Comparison of ENCODE assay signal across 8 cellular contexts in genomic region chr7:91940171-91940570, GRCh38. TPM values are rescaled to one million over a fixed set of nuclear protein-coding genes. Genes with fewer than 3 reads are reported as not detected.
DNase-seq lines count a peak whose midpoint lies in the region; ATAC-seq, FAIRE-seq and TF ChIP-seq lines count a peak whose summit lies in the region.

No MANE protein-coding gene starts in this region.

- peaks cover 8% of the 10 kb centered on the region for H3K36me3 Mint-ChIP-seq in activated B cell treated with CpG ODN at 0.5 μM for 24 hours (ENCODE audit: low read depth)

- TSS peak; percentile 81 for BruUV-seq in endothelial cell of umbilical vein (replicated peaks; lab: Mats Ljungman, UMichigan)

- peak overlapping the region; percentile 84 to 95 (median 94) for H3K4me3 ChIP-seq in endothelial cell of umbilical vein (replicated peaks in 1 of 3; ENCODE audit: insufficient read depth in 1 of 3, low read depth in 1 of 3, low read length in 3 of 3)
- H3K4me3 ChIP-seq in mononuclear cell (ENCODE audit: low read length): peak overlapping the region; percentile 85
- peak overlapping the region; percentile 82 for H3K4me3 ChIP-seq in thoracic aorta

- no peak for TF ChIP-seq POLR2A in endothelial cell of umbilical vein (IDR thresholded peaks at IDR 0.05; ENCODE audit: low read depth, low read length)

- H2AFZ ChIP-seq in endothelial cell of umbilical vein (ENCODE audit: low read depth, low read length): peak overlapping the region; percentile 92

- H3K9me3 ChIP-seq in endothelial cell of umbilical vein (replicated peaks; ENCODE audit: control insufficient read depth, insufficient read depth, low read length) (no peaks in the 10 kb centered on the region), mononuclear cell (ENCODE audit: low read depth, low read length) (no peaks in the 10 kb centered on the region), thoracic aorta (no peaks in the 10 kb centered on the region)

- H3K27ac ChIP-seq in endothelial cell of umbilical vein (ENCODE audit: insufficient read depth, low read depth, low read length): peak overlapping the region; percentile 62
- peak overlapping the region; percentile 87 to 96 for H3K27ac ChIP-seq in thoracic aorta

- CTCF ChIA-PET in activated B cell treated with CpG ODN at 0.5 μM for 24 hours (lab: Charles Lee) (interaction anchor here (1.3 to 3.2 kb wide), 3 partner anchors 59 to 509 kb away, joined by 3 to 16 read pairs (median 4); partner anchors contain the start of gene MTERF1), endothelial cell of umbilical vein (lab: Charles Lee) (interaction anchor here (0.6 to 4.7 kb wide), 6 partner anchors 9 to 484 kb away, joined by 3 to 30 read pairs (median 6); partner anchors contain the start of gene MTERF1)

- POLR2A ChIA-PET in activated B cell treated with CpG ODN at 0.5 μM for 24 hours (lab: Charles Lee) (interaction anchor here (0.6 to 3.8 kb wide), 7 partner anchors 12 to 1594 kb away, joined by 3 to 26 read pairs (median 3); partner anchors contain the start of genes CYP51A1, GATAD1 and MTERF1), endothelial cell of umbilical vein (lab: Charles Lee) (interaction anchor here (0.6 to 0.7 kb wide), 2 partner anchors 197 to 1176 kb away, joined by 3 to 8 read pairs; no protein-coding TSS in a partner anchor)

- H3K4me1 Mint-ChIP-seq in activated B cell treated with CpG ODN at 0.5 μM for 24 hours: peaks cover 38% of the 10 kb centered on the region

- no peaks in the 10 kb centered on the region for H3K36me3 ChIP-seq in endothelial cell of umbilical vein (ENCODE audit: control insufficient read depth in 2 of 2, extremely low read depth in 1 of 2, insufficient read depth in 2 of 2, low read length in 2 of 2)
- H3K36me3 ChIP-seq in thoracic aorta: no peaks in the 10 kb centered on the region

- TF ChIP-seq CTCF in activated B cell treated with CpG ODN at 0.5 μM for 24 hours (IDR thresholded peaks at IDR 0.05) (no peak), endothelial cell of umbilical vein (IDR thresholded peaks at IDR 0.05; ENCODE audit: extremely low read depth in 1 of 2, insufficient read depth in 1 of 2, low read depth in 1 of 2, low read length in 2 of 2) (no peak), thoracic aorta (IDR thresholded peaks at IDR 0.05) (no peak)

- DNase-seq in DMS53 treated with DMSO at 0.1 percent for 48 hours (lab: John Stamatoyannopoulos, UW; ENCODE audit: unreplicated experiment) (peak; percentile 31), M059J (ENCODE audit: low read depth) (peak; percentile 61), activated B cell treated with CpG ODN at 0.5 μM for 24 hours (peak; percentile 25), endothelial cell of umbilical vein (ENCODE audit: low read depth, low spot score) (peak; percentile 46), thoracic aorta (ENCODE audit: low spot score) (no peak), ureter (ENCODE audit: low spot score) (no peak)

- H3K9me3 Mint-ChIP-seq in activated B cell treated with CpG ODN at 0.5 μM for 24 hours: no peaks in the 10 kb centered on the region

- intact Hi-C loops in activated B cell treated with CpG ODN at 0.5 μM for 24 hours (cut with micrococcal nuclease): loop anchor here (1.0 to 10.0 kb wide), 14 partner anchors 60 to 1595 kb away; partner anchors contain the start of genes ANKIB1, CDK14, CLDN12 and CYP51A1
- intact Hi-C loops in endothelial cell of umbilical vein (cut with micrococcal nuclease): loop anchor here (1.0 to 2.0 kb wide), 3 partner anchors 22 to 509 kb away; partner anchors contain the start of gene MTERF1

- ATAC-seq in GM21619 (IDR thresholded peaks at IDR 0.05; ENCODE audit: unreplicated experiment): peak; percentile 19
- ATAC-seq in activated B cell treated with CpG ODN at 0.5 μM for 24 hours (ENCODE audit: low read depth): peak; percentile 4
- peak; percentile 59 for ATAC-seq in thoracic aorta (ENCODE audit: insufficient number of reproducible peaks, low FRiP score, low read depth)

- H4K20me1 ChIP-seq in endothelial cell of umbilical vein (replicated peaks; ENCODE audit: control insufficient read depth, extremely low read depth, insufficient read depth, low read length): no peaks in the 10 kb centered on the region

- peak overlapping the region; percentile 94 for H3K4me3 Mint-ChIP-seq in activated B cell treated with CpG ODN at 0.5 μM for 24 hours

- no peaks in the 10 kb centered on the region for H3K27me3 Mint-ChIP-seq in activated B cell treated with CpG ODN at 0.5 μM for 24 hours

- no peaks in the 10 kb centered on the region for H3K9me1 ChIP-seq in endothelial cell of umbilical vein (replicated peaks; ENCODE audit: control insufficient read depth, extremely low read depth, insufficient read depth, low read length)

- H3K9ac ChIP-seq in endothelial cell of umbilical vein (replicated peaks; ENCODE audit: extremely low read depth, insufficient read depth, low read length): peak overlapping the region; percentile 92

- peaks cover 19% of the 10 kb centered on the region for H3K79me2 ChIP-seq in endothelial cell of umbilical vein (ENCODE audit: control insufficient read depth, insufficient read depth, low read length)

- dilution Hi-C loops in endothelial cell of umbilical vein (cut with MboI; ENCODE audit: extremely low pct_ligation_motif_present, low sequenced_read_pairs): no loop called here

- H3K4me1 ChIP-seq in endothelial cell of umbilical vein (ENCODE audit: control insufficient read depth, extremely low read depth, insufficient read depth, low read length) (peaks cover 16% of the 10 kb centered on the region), mononuclear cell (ENCODE audit: insufficient read depth, low read length) (peaks cover 29% of the 10 kb centered on the region), thoracic aorta (ENCODE audit: control insufficient read depth in 1 of 2, low read depth in 2 of 2) (peaks cover 13 to 31% of the 10 kb centered on the region in 2 donors)

- peak overlapping the region; percentile 89 for H3K4me2 ChIP-seq in endothelial cell of umbilical vein (ENCODE audit: insufficient read depth, low read length)

- H3K27ac Mint-ChIP-seq in activated B cell treated with CpG ODN at 0.5 μM for 24 hours: peak overlapping the region; percentile 93

- no peak for FAIRE-seq in endothelial cell of umbilical vein (lab: Jason Lieb, UNC)

- H3K27me3 ChIP-seq in endothelial cell of umbilical vein (ENCODE audit: control insufficient read depth in 2 of 2, insufficient read depth in 2 of 2, low read length in 2 of 2) (no peaks in the 10 kb centered on the region), mononuclear cell (ENCODE audit: insufficient read depth, low read length) (no peaks in the 10 kb centered on the region), thoracic aorta (replicated peaks; ENCODE audit: insufficient read depth) (no peaks in the 10 kb centered on the region)

TF ChIP-seq in endothelial cell of umbilical vein, 7 proteins besides CTCF, POLR2A, EP300 and RAD21:
- no peak for TF ChIP-seq MAX (IDR thresholded peaks at IDR 0.05; ENCODE audit: insufficient read depth, insufficient read length)
- TF ChIP-seq GATA2 (IDR thresholded peaks at IDR 0.05; ENCODE audit: insufficient read depth, insufficient read length, low read depth, low read length): no peak
- TF ChIP-seq EZH2 (IDR thresholded peaks at IDR 0.05; ENCODE audit: borderline replicate concordance, low read depth, low read length, severe bottlenecking): no peak
- no peak for TF ChIP-seq FOS (IDR thresholded peaks at IDR 0.05; ENCODE audit: borderline replicate concordance, insufficient read depth, low read length)
- no peak for TF ChIP-seq POLR2AphosphoS5 (IDR thresholded peaks at IDR 0.05; ENCODE audit: insufficient read depth, low read depth, low read length)
- TF ChIP-seq JUN (IDR thresholded peaks at IDR 0.05; ENCODE audit: borderline replicate concordance, insufficient read depth, insufficient read length, low read depth): no peak
- no peak for TF ChIP-seq MYC (IDR thresholded peaks at IDR 0.05; ENCODE audit: low read depth, low read length)

RNA-seq across cellular contexts. Expression of gene AKAP9, which starts 0.5 kb away (rescaled TPM):
- 8.0 and 18.0 TPM in 2 replicates for total RNA-seq in M059J (2014; rRNA removed; shearing (Covaris generic))
- total RNA-seq in activated B cell treated with CpG ODN at 0.5 μM for 24 hours: 54.4 and 58.4 TPM in 2 replicates
- total RNA-seq in endothelial cell of umbilical vein: 41.8 and 51.6 TPM in 2 replicates
- polyA plus RNA-seq in endothelial cell of umbilical vein: 8.3 and 9.5 TPM in 2 replicates
- 7.1 and 7.7 TPM in 2 replicates for polyA plus RNA-seq in endothelial cell of umbilical vein (2011; cell fraction: cytosol; rRNA removed)
- polyA plus RNA-seq in endothelial cell of umbilical vein (2011; cell fraction: nucleus; rRNA removed): 51.5 and 76.8 TPM in 2 replicates
- polyA plus RNA-seq in endothelial cell of umbilical vein (2012): 20.2 and 30.5 TPM in 2 replicates
- polyA minus RNA-seq in endothelial cell of umbilical vein: 23.7 and 23.9 TPM in 2 replicates
- 19.6 TPM for polyA minus RNA-seq in endothelial cell of umbilical vein (2011; cell fraction: cytosol; rRNA and poly(A)+ RNA removed)
- polyA minus RNA-seq in endothelial cell of umbilical vein (2011; cell fraction: nucleus; rRNA and poly(A)+ RNA removed): 92.2 and 119 TPM in 2 replicates
- 86.3 TPM for total RNA-seq in mononuclear cell
- total RNA-seq in thoracic aorta: 10 to 100 TPM; 49.8 to 72.1 TPM
- total RNA-seq in ureter: 88.2 TPM

RNA-seq across cellular contexts. Expression of gene MTERF1, which starts 59.7 kb away (rescaled TPM):
- total RNA-seq in M059J (2014; rRNA removed; shearing (Covaris generic)): 9.3 and 14.7 TPM in 2 replicates
- 26.2 and 30.3 TPM in 2 replicates for total RNA-seq in activated B cell treated with CpG ODN at 0.5 μM for 24 hours
- total RNA-seq in endothelial cell of umbilical vein: 10.2 TPM in 2 replicates
- polyA plus RNA-seq in endothelial cell of umbilical vein: 1.7 and 3.1 TPM in 2 replicates
- 4.2 and 5.4 TPM in 2 replicates for polyA plus RNA-seq in endothelial cell of umbilical vein (2011; cell fraction: cytosol; rRNA removed)
- 7.8 and 12.6 TPM in 2 replicates for polyA plus RNA-seq in endothelial cell of umbilical vein (2011; cell fraction: nucleus; rRNA removed)
- polyA plus RNA-seq in endothelial cell of umbilical vein (2012): 8.7 and 12.6 TPM in 2 replicates
- polyA minus RNA-seq in endothelial cell of umbilical vein: 6.2 and 12.0 TPM in 2 replicates
- polyA minus RNA-seq in endothelial cell of umbilical vein (2011; cell fraction: cytosol; rRNA and poly(A)+ RNA removed): 1.9 TPM
- polyA minus RNA-seq in endothelial cell of umbilical vein (2011; cell fraction: nucleus; rRNA and poly(A)+ RNA removed): 13.3 and 18.2 TPM in 2 replicates
- 14.5 TPM for total RNA-seq in mononuclear cell
- total RNA-seq in thoracic aorta: 10 to 100 TPM in 1 of 2 donors, 1 to 10 TPM in 1; 6.1 to 13.3 TPM
- 20.4 TPM for total RNA-seq in ureter

Comparison
In these comparisons a context has a peak if more than half of its experiments do, and no peak if none do; other contexts are left out.
1. DNase-seq: peak in DMS53 treated with DMSO at 0.1 percent for 48 hours (single experiment), M059J (single experiment), activated B cell treated with CpG ODN at 0.5 μM for 24 hours (single experiment) and endothelial cell of umbilical vein (single experiment); none in thoracic aorta (single experiment) and ureter (single experiment).
2. ATAC-seq: peak in every context shown above with its lines; median percentile 59 in thoracic aorta; 19 in GM21619; 4 in activated B cell treated with CpG ODN at 0.5 μM for 24 hours.
3. Peak in every context shown above with its lines, with median percentiles within 50 percentile points of each other: H3K4me3 ChIP-seq.